ENCODE assay signal across 12 cellular contexts in the genomic region with DNA sequence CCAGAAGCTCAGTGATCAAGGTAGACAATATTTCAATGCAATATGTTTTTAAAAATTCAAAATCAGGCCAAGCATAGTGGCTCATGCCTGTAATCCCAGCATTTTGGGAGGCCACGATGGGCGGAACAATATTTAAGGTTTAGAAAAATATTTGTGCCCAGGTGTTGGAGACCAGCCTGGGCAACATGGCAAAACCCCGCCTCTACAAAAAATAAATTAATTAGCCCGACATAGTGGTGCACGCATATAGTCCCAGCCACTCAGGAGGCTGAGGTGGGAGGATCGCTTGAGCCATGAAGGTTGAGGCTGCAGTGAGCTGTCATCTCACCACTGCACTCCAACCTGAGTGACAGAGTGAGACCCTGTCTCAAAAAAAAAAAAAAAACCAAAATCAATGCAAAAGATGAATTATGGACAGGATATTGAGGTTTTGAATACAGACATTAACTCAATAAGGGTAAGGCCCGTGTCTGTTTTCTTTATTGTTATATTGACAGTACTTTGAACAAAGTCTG. TPM values are rescaled to one million over a fixed set of nuclear protein-coding genes. Genes with fewer than 3 reads are reported as not detected.
DNase-seq lines count a peak whose midpoint lies in the region; ATAC-seq and TF ChIP-seq lines count a peak whose summit lies in the region.
"Had no signal": no experiment of that assay in that cellular context is flagged by ENCODE, and none has a peak within 500 bp of the region (broad histone marks: within the 10 kb centered on the region; RNA-seq: fewer than 3 reads in every experiment).

No MANE protein-coding gene starts in this region.

- peaks cover 27% of the 10 kb centered on the region for H3K27me3 Mint-ChIP-seq in WTC11 (ENCODE audit: low read depth)

- H3K27ac ChIP-seq in GM23248 (no peak overlapping the region), skeletal muscle tissue (ENCODE audit: low read depth, low read length) (peak overlapping the region; percentile 83)

- H3K36me3 Mint-ChIP-seq in WTC11, result peaks cover 13% of the 10 kb centered on the region

- H3K4me1 Mint-ChIP-seq in WTC11, result peaks cover 18% of the 10 kb centered on the region

- peak overlapping the region; percentile 89 for H3K4me2 ChIP-seq in GM23248 (ENCODE audit: unreplicated experiment)

- H3K4me1 ChIP-seq in GM23248 (ENCODE audit: insufficient read depth), result peaks cover 3% of the 10 kb centered on the region; the same call in 1 of the 2 replicates
- H3K4me1 ChIP-seq in skeletal muscle tissue (ENCODE audit: control insufficient read depth in 3 of 3, insufficient read depth in 3 of 3, low read length in 3 of 3), result peaks cover 5 to 16% (median 10%) of the 10 kb centered on the region in 3 donors

- DNase-seq in GM23248, result no peak
- no peak for DNase-seq in WTC11 (ENCODE audit: low spot score)
- DNase-seq in fibroblast of villous mesenchyme (ENCODE audit: low read depth), result no peak
- DNase-seq in superior temporal gyrus (ENCODE audit: extremely low spot score), result no peak
- no peak for DNase-seq in AG08395 (ENCODE audit: low spot score)
- no peak for DNase-seq in HK-2 (ENCODE audit: unreplicated experiment)
- DNase-seq: stimulated activated CD4-positive, alpha-beta T cell treated with anti-CD3 and anti-CD28 coated beads, Interleukin-4, amount 100 ng/mL, for 24 hours had no signal

- H2AFZ ChIP-seq in GM23248, result peak overlapping the region; percentile 94

- H3K4me3 ChIP-seq in GM23248 (peak overlapping the region; percentile 86), fibroblast of villous mesenchyme (ENCODE audit: low read depth, low read length) (peak overlapping the region; percentile 75), skeletal muscle tissue (ENCODE audit: low read length in 3 of 3) (peak overlapping the region in 2 of 3 donors; percentile 89 to 97)

- no peak for TF ChIP-seq POLR2A in GM18505 (IDR thresholded peaks at IDR 0.05; ENCODE audit: borderline replicate concordance, extremely low read depth, insufficient read depth, insufficient read length)

- WGBS in GM23248 (ENCODE audit: low coverage in 1 of 2, low lambda C conversion rate in 2 of 2, missing lambda C conversion rate in 2 of 2), 2 experiments, result 77 to 82% methylated on average over 7 of the region's 7 CpGs

- H3F3A ChIP-seq in GM23248 (ENCODE audit: insufficient read depth), result peaks cover 7% of the 10 kb centered on the region

- H3K27me3 ChIP-seq in GM23248 (replicated peaks; ENCODE audit: insufficient read depth) (no peaks in the 10 kb centered on the region), skeletal muscle tissue (ENCODE audit: control insufficient read depth in 3 of 3, insufficient read depth in 3 of 3, low read length in 3 of 3) (no peaks in the 10 kb centered on the region)

- H3K79me2 ChIP-seq in GM23248 (ENCODE audit: insufficient read depth), result peaks cover 38% of the 10 kb centered on the region

- H3K9me3 Mint-ChIP-seq in WTC11, result peaks cover 19% of the 10 kb centered on the region

- no peaks in the 10 kb centered on the region for H3K9me2 ChIP-seq in GM23248 (ENCODE audit: insufficient read depth)

- H3K27ac Mint-ChIP-seq in WTC11, result no peak overlapping the region

- in situ Hi-C loops in GM23248 (cut with MboI), result loop anchor here (25.0 kb wide), 1 partner anchor 299 kb away; a partner anchor contains a TSS

- POLR2A ChIA-PET in WTC11 (lab: Charles Lee), result no interaction called here

- H3K9me3 ChIP-seq in GM23248 (ENCODE audit: low read depth), result no peaks in the 10 kb centered on the region
- no peaks in the 10 kb centered on the region for H3K9me3 ChIP-seq in skeletal muscle tissue (ENCODE audit: control insufficient read depth in 3 of 3, low read length in 3 of 3)

- H3K9ac ChIP-seq in GM23248 (peak overlapping the region; percentile 93; the same call in 1 of the 2 replicates), skeletal muscle tissue (ENCODE audit: low read depth in 1 of 3, low read length in 3 of 3) (peak overlapping the region; percentile 81 to 84 (median 81))

- ATAC-seq in WTC11 (no peak), GM18505 (IDR thresholded peaks at IDR 0.05; ENCODE audit: unreplicated experiment) (no peak)

- TF ChIP-seq CTCF in WTC11 (IDR thresholded peaks at IDR 0.05) (no peak), fibroblast of villous mesenchyme (IDR thresholded peaks at IDR 0.05; ENCODE audit: insufficient read depth, low read depth, low read length) (no peak)

- H3K4me3 Mint-ChIP-seq in WTC11, result peak overlapping the region; percentile 97

- H3K36me3 ChIP-seq in GM23248 (ENCODE audit: low read depth) (0 out of 2 replicates have a peak, but pooled peaks cover 11% of the 10 kb centered on the region), skeletal muscle tissue (ENCODE audit: control insufficient read depth in 3 of 3, insufficient read depth in 3 of 3, low read length in 3 of 3) (peaks cover 3 to 7% (median 7%) of the 10 kb centered on the region in 3 donors)

- CTCF ChIA-PET in WTC11 (lab: Charles Lee), result interaction anchor here (1.4 to 2.3 kb wide), 2 partner anchors 20 to 149 kb away, joined by 3 to 5 read pairs; no protein-coding TSS in a partner anchor

- H4K20me1 ChIP-seq in GM23248 (ENCODE audit: insufficient read depth), result no peaks in the 10 kb centered on the region

TF ChIP-seq in WTC11, 78 proteins besides CTCF, POLR2A, EP300 and RAD21 (continues in another document):
- no peak for TF ChIP-seq ATF1 (CRISPR knock-in tag; IDR thresholded peaks at IDR 0.05)
- no peak for TF ChIP-seq FOXP1 (CRISPR knock-in tag; IDR thresholded peaks at IDR 0.05; ENCODE audit: borderline replicate concordance)
- no peak for TF ChIP-seq ZNF138 (CRISPR knock-in tag; conservative IDR thresholded peaks at IDR 0.05)
- no peak for TF ChIP-seq PRRX2 (CRISPR knock-in tag; IDR thresholded peaks at IDR 0.05)
- no peak for TF ChIP-seq IRF2 (CRISPR knock-in tag; IDR thresholded peaks at IDR 0.05; ENCODE audit: borderline replicate concordance, low read depth)
- TF ChIP-seq NFE2L1 (CRISPR knock-in tag; IDR thresholded peaks at IDR 0.05), result no peak
- no peak for TF ChIP-seq SP1 (CRISPR knock-in tag; conservative IDR thresholded peaks at IDR 0.05)
- TF ChIP-seq NR3C1 (CRISPR knock-in tag; conservative IDR thresholded peaks at IDR 0.05; ENCODE audit: low read depth), result no peak
- no peak for TF ChIP-seq OVOL2 (CRISPR knock-in tag; IDR thresholded peaks at IDR 0.05; ENCODE audit: borderline replicate concordance)
- TF ChIP-seq, protein P1, sequence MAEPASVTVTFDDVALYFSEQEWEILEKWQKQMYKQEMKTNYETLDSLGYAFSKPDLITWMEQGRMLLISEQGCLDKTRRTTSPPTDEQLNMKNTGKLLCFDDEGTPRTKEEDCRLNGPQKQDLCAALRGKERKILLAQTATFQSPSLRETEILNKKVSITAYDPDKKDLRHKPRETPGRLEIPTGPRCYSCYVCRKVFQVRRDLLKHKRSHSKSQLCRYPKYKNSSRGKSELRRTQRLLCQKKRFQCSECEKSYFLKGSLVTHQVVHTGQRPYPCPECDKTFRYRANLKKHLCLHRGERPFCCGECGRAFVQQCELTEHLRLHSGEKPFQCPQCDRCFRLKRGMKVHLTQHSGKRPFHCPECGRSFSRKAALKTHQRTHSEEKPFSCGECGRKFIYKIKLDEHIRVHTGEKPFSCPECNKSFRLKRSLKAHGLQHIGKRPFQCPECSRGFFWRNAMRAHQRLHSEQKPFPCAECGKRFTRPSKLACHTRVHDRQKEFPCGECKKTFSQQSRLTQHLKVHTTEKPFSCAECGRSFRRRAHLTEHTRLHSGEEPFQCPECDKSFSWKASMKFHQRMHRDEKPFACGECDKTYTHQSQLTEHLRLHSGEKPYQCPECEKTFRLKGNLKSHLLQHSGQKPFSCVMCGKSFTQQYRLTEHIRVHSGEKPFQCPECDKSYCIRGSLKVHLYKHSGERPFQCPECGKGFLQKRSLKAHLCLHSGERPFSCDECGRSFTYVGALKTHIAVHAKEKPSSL (CRISPR knock-in tag; conservative IDR thresholded peaks at IDR 0.05), result no peak
- no peak for TF ChIP-seq ZNF263 (CRISPR knock-in tag; IDR thresholded peaks at IDR 0.05; ENCODE audit: low read depth)
- no peak for TF ChIP-seq TP53 (CRISPR knock-in tag; IDR thresholded peaks at IDR 0.05)
- TF ChIP-seq FOXK1 (CRISPR knock-in tag; IDR thresholded peaks at IDR 0.05), result no peak
- no peak for TF ChIP-seq HMGA2 (CRISPR knock-in tag; IDR thresholded peaks at IDR 0.05)

RNA-seq across cellular contexts. Expression of a gene that starts 0.9 kb away (rescaled TPM):
- 21.8 and 25.9 TPM in 2 replicates for total RNA-seq in GM23248 (2014; rRNA removed; shearing (Covaris generic))
- 20.7 and 21.3 TPM in 2 replicates for polyA plus RNA-seq in GM23248 (2016; fragmentation: Nextera tagmentation; extraction: Ambion mirVana)
- total RNA-seq in WTC11 (2021), result 1.7 to 2.0 TPM (median 1.8 TPM) in 3 replicates
- total RNA-seq in fibroblast of villous mesenchyme, result 36.7 and 52.7 TPM in 2 replicates
- total RNA-seq in skeletal muscle tissue, result 9.9 TPM

RNA-seq across cellular contexts. Expression of a gene that starts 21.0 kb away (rescaled TPM):
- total RNA-seq in GM23248 (2014; rRNA removed; shearing (Covaris generic)), result 15.2 and 18.6 TPM in 2 replicates
- polyA plus RNA-seq in GM23248 (2016; fragmentation: Nextera tagmentation; extraction: Ambion mirVana), result 14.3 and 15.7 TPM in 2 replicates
- total RNA-seq in WTC11 (2021) (1.5 to 2.0 TPM (median 1.5 TPM) in 3 replicates), fibroblast of villous mesenchyme (32.9 and 70.8 TPM in 2 replicates), skeletal muscle tissue (34.4 TPM)

RNA-seq across cellular contexts. Expression of a gene that starts 35.6 kb away (rescaled TPM):
- total RNA-seq in GM23248 (2014; rRNA removed; shearing (Covaris generic)), result not detected in 2 replicates
- polyA plus RNA-seq in GM23248 (2016; fragmentation: Nextera tagmentation; extraction: Ambion mirVana), result not detected in 2 replicates
- total RNA-seq in WTC11 (2021) (not detected in 3 replicates), fibroblast of villous mesenchyme (under 0.01 TPM in 1 of 2 replicates, not detected in the other), skeletal muscle tissue (2.1 TPM)
- total RNA-seq: endothelial cell of umbilical vein; HT1080; T-helper 1 cell treated with Interleukin-12 subunit alpha and Interleukin-12 subunit beta and Interleukin-4 antibody, amounts not matched to agents 30 ng/mL and 1 ng/mL, for 36 hours had no signal
- polyA plus RNA-seq: endothelial cell of umbilical vein had no signal
